In genomic region chr2:142868281-142868762, GRCh38 we compare ENCODE assay signal across 8 cellular contexts. TPM values are rescaled to one million over a fixed set of nuclear protein-coding genes. Genes with fewer than 3 reads are reported as not detected.
DNase-seq lines count a peak whose midpoint lies in the region; ATAC-seq, FAIRE-seq and TF ChIP-seq lines count a peak whose summit lies in the region.

No MANE protein-coding gene starts in this region.

- TF ChIP-seq CTCF in kidney (IDR thresholded peaks at IDR 0.05; ENCODE audit: borderline replicate concordance, extremely low read depth, insufficient read depth) = no peak

- no peak overlapping the region for H3K27ac ChIP-seq in kidney (ENCODE audit: low read depth in 2 of 2, low read length in 2 of 2)

- no peaks in the 10 kb centered on the region for H3K4me1 ChIP-seq in kidney (ENCODE audit: control insufficient read depth in 1 of 2, insufficient read depth in 1 of 2, low read depth in 1 of 2, low read length in 2 of 2)

- H3K4me3 ChIP-seq in kidney (ENCODE audit: low read length in 2 of 2) = no peak overlapping the region

- peak; percentile 14 for DNase-seq in NCI-H748 (lab: John Stamatoyannopoulos, UW; ENCODE audit: unreplicated experiment)
- DNase-seq in NCI-H748 treated with DMSO at 0.1 percent for 48 hours (lab: John Stamatoyannopoulos, UW) = no peak
- peak; percentile 15 for DNase-seq in RPMI8226
- DNase-seq in kidney = peak; percentile 80
- DNase-seq in urothelium cell line (ENCODE audit: low spot score) = peak; percentile 70
- no peak for DNase-seq in NCI-H446 treated with DMSO at 0.1 percent for 48 hours (lab: John Stamatoyannopoulos, UW)
- DNase-seq in SKM-1 (lab: John Stamatoyannopoulos, UW; ENCODE audit: unreplicated experiment) = no peak

- no peak for FAIRE-seq in kidney (lab: Jason Lieb, UNC)
- FAIRE-seq in urothelium cell line (lab: Jason Lieb, UNC) = no peak

- ATAC-seq in GM18861 (IDR thresholded peaks at IDR 0.05; ENCODE audit: unreplicated experiment) = no peak

- H3K9me3 ChIP-seq in kidney (ENCODE audit: control insufficient read depth in 1 of 2, low read length in 2 of 2) = no peaks in the 10 kb centered on the region

- H3K36me3 ChIP-seq in kidney (ENCODE audit: control insufficient read depth in 1 of 2, insufficient read depth in 2 of 2, low read length in 2 of 2) = no peaks in the 10 kb centered on the region

- no peak overlapping the region for H3K9ac ChIP-seq in kidney (ENCODE audit: low read length in 2 of 2)

- intact Hi-C loops in kidney (cut with DNase I) = no loop called here

RNA-seq across cellular contexts. Expression of gene KYNU, which starts 9.1 kb away (rescaled TPM):
- total RNA-seq in kidney = 6.4 TPM
- polyA plus RNA-seq in kidney (ENCODE audit: insufficient read depth, low read depth, low replicate concordance) = 14.5 TPM

Comparison
In these comparisons a context has a peak if more than half of its experiments do, and no peak if none do; other contexts are left out.
1. DNase-seq: peak in NCI-H748 (single experiment), RPMI8226 (single experiment), kidney (single experiment) and urothelium cell line (single experiment); none in NCI-H748 treated with DMSO at 0.1 percent for 48 hours (single experiment), NCI-H446 treated with DMSO at 0.1 percent for 48 hours (single experiment) and SKM-1 (single experiment).